ENCODE assay signal across 12 cellular contexts in the genomic region with DNA sequence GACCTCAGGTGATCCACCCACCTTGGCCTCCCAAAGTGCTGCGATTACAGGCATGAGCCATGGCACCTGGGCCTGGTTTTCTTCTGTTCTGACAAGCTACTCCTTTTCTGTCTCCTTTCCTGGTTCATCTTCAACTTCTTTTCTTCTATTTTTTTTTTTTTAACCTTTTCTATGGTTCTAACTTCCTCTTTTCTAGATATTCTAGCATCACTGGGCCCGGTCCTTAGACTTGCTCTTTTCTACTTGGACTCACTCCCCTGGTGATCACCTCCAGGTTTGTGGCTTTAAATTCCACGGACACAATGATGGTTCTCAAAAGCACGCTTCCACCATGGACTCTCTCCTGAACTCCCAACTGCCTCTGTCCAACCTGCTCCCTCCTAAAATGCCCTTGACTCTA. TPM values are rescaled to one million over a fixed set of nuclear protein-coding genes. Genes with fewer than 3 reads are reported as not detected.
DNase-seq lines count a peak whose midpoint lies in the region; ATAC-seq and TF ChIP-seq lines count a peak whose summit lies in the region.
"Had no signal": no experiment of that assay in that cellular context is flagged by ENCODE, and none has a peak within 500 bp of the region (broad histone marks: within the 10 kb centered on the region; RNA-seq: fewer than 3 reads in every experiment).

No MANE protein-coding gene starts in this region.

- ATAC-seq in activated T-cell treated with anti-CD3 and anti-CD28 coated beads, Interleukin-2, amount 50 U/mL, for 72 hours (replicated peaks in 1 of 2): no peak
- ATAC-seq in activated CD8-positive, alpha-beta T cell treated with anti-CD3 and anti-CD28 coated beads, Interleukin-2, amount 10 ng/mL, durations not matched to agents 7 days and 5 days: no peak
- no peak for ATAC-seq in HG03457 (IDR thresholded peaks at IDR 0.05; ENCODE audit: unreplicated experiment)
- no peak for ATAC-seq in HG03439 (IDR thresholded peaks at IDR 0.05; ENCODE audit: unreplicated experiment)

- H3K27ac Mint-ChIP-seq in activated T-cell treated with anti-CD3 and anti-CD28 coated beads, Interleukin-2, amount 50 U/mL, for 72 hours: peak overlapping the region; percentile 96
- peak overlapping the region; percentile 98 for H3K27ac Mint-ChIP-seq in activated CD8-positive, alpha-beta T cell treated with anti-CD3 and anti-CD28 coated beads, Interleukin-2, amount 10 ng/mL, durations not matched to agents 7 days and 5 days
- H3K27ac Mint-ChIP-seq in nephron: peak overlapping the region in 1 of 3 experiments; percentile 88

- H2AFZ ChIP-seq in Karpas-422 (ENCODE audit: low read length): no peak overlapping the region

- peak overlapping the region; percentile 41; the same call in 1 of the 2 replicates for H3K27ac ChIP-seq in Karpas-422 (ENCODE audit: low read length)

- peak overlapping the region; percentile 89 for H3K4me3 ChIP-seq in Karpas-422 (ENCODE audit: low read length)

- peaks cover 14 to 19% of the 10 kb centered on the region in 2 donors for H3K36me3 Mint-ChIP-seq in activated T-cell treated with anti-CD3 and anti-CD28 coated beads, Interleukin-2, amount 50 U/mL, for 72 hours (ENCODE audit: insufficient read depth in 2 of 2)
- peaks cover 57% of the 10 kb centered on the region for H3K36me3 Mint-ChIP-seq in activated CD8-positive, alpha-beta T cell treated with anti-CD3 and anti-CD28 coated beads, Interleukin-2, amount 10 ng/mL, durations not matched to agents 7 days and 5 days (ENCODE audit: low read depth)
- peaks cover 33% of the 10 kb centered on the region for H3K36me3 Mint-ChIP-seq in nephron (ENCODE audit: low read depth)

- H3K36me3 ChIP-seq in Karpas-422 (ENCODE audit: insufficient read depth, low read length): peaks cover 7% of the 10 kb centered on the region

- DNase-seq in activated T-cell treated with anti-CD3 and anti-CD28 coated beads, Interleukin-2, amount 50 U/mL, for 72 hours: no peak
- DNase-seq in activated T-cell treated with anti-CD3 and anti-CD28 coated beads, Interleukin-2, amount 50 U/mL, for 1 hour: no peak
- DNase-seq in Karpas-422 (peak; percentile 61), iPS-NIHi11 (ENCODE audit: low spot score) (no peak)
- no peak for DNase-seq in activated CD8-positive, alpha-beta T cell treated with anti-CD3 and anti-CD28 coated beads, Interleukin-2, amount 10 ng/mL, durations not matched to agents 7 days and 5 days
- DNase-seq: foreskin fibroblast, GDM1, NCI-H2029 had no signal

- peak overlapping the region; percentile 7 to 97 for H3K4me3 Mint-ChIP-seq in activated T-cell treated with anti-CD3 and anti-CD28 coated beads, Interleukin-2, amount 50 U/mL, for 72 hours
- H3K4me3 Mint-ChIP-seq in activated CD8-positive, alpha-beta T cell treated with anti-CD3 and anti-CD28 coated beads, Interleukin-2, amount 10 ng/mL, durations not matched to agents 7 days and 5 days: peak overlapping the region; percentile 98
- H3K4me3 Mint-ChIP-seq in nephron: peak overlapping the region in 2 of 3 experiments; percentile 95 to 97

- no peaks in the 10 kb centered on the region for H3K9me2 ChIP-seq in Karpas-422 (replicated peaks; ENCODE audit: insufficient read depth, low read length)

- H3K4me1 Mint-ChIP-seq in activated T-cell treated with anti-CD3 and anti-CD28 coated beads, Interleukin-2, amount 50 U/mL, for 72 hours (ENCODE audit: low read depth): peaks cover 34% of the 10 kb centered on the region
- peaks cover 58% of the 10 kb centered on the region for H3K4me1 Mint-ChIP-seq in activated CD8-positive, alpha-beta T cell treated with anti-CD3 and anti-CD28 coated beads, Interleukin-2, amount 10 ng/mL, durations not matched to agents 7 days and 5 days (ENCODE audit: low read depth)
- peaks cover 15% of the 10 kb centered on the region for H3K4me1 Mint-ChIP-seq in nephron

- H3K9ac ChIP-seq in Karpas-422 (ENCODE audit: low read length): peak overlapping the region; percentile 89

- H4K20me1 ChIP-seq in Karpas-422 (ENCODE audit: insufficient read depth, low read depth, low read length): no peaks in the 10 kb centered on the region

- POLR2A ChIA-PET in activated CD8-positive, alpha-beta T cell treated with anti-CD3 and anti-CD28 coated beads, Interleukin-2, amount 10 ng/mL, durations not matched to agents 7 days and 5 days (lab: Charles Lee): no interaction called here

- TF ChIP-seq CTCF in nephron (IDR thresholded peaks at IDR 0.05; ENCODE audit: unreplicated experiment in 3 of 3): no peak

- no peaks in the 10 kb centered on the region for H3K27me3 ChIP-seq in Karpas-422 (ENCODE audit: low read length)

- H3K27me3 Mint-ChIP-seq in activated T-cell treated with anti-CD3 and anti-CD28 coated beads, Interleukin-2, amount 50 U/mL, for 72 hours (ENCODE audit: low read depth): no peaks in the 10 kb centered on the region
- H3K27me3 Mint-ChIP-seq in activated CD8-positive, alpha-beta T cell treated with anti-CD3 and anti-CD28 coated beads, Interleukin-2, amount 10 ng/mL, durations not matched to agents 7 days and 5 days (ENCODE audit: low read depth): no peaks in the 10 kb centered on the region
- peaks cover 4% of the 10 kb centered on the region for H3K27me3 Mint-ChIP-seq in nephron (ENCODE audit: low read depth)

- H3K4me2 ChIP-seq in Karpas-422 (ENCODE audit: low read depth, low read length, poor library complexity, severe bottlenecking): peak overlapping the region; percentile 93

- H3K79me2 ChIP-seq in Karpas-422 (ENCODE audit: low read length): peaks cover 76% of the 10 kb centered on the region

- peaks cover 28% of the 10 kb centered on the region for H3K4me1 ChIP-seq in Karpas-422 (ENCODE audit: low read length)

- peaks cover 0 to 2% of the 10 kb centered on the region in 2 donors for H3K9me3 Mint-ChIP-seq in activated T-cell treated with anti-CD3 and anti-CD28 coated beads, Interleukin-2, amount 50 U/mL, for 72 hours
- H3K9me3 Mint-ChIP-seq in activated CD8-positive, alpha-beta T cell treated with anti-CD3 and anti-CD28 coated beads, Interleukin-2, amount 10 ng/mL, durations not matched to agents 7 days and 5 days (ENCODE audit: insufficient read depth): no peaks in the 10 kb centered on the region
- peaks cover 13% of the 10 kb centered on the region for H3K9me3 Mint-ChIP-seq in nephron

- CTCF ChIA-PET in activated CD8-positive, alpha-beta T cell treated with anti-CD3 and anti-CD28 coated beads, Interleukin-2, amount 10 ng/mL, durations not matched to agents 7 days and 5 days (lab: Charles Lee): no interaction called here

- no peaks in the 10 kb centered on the region for H3K9me3 ChIP-seq in Karpas-422 (ENCODE audit: low read length)

RNA-seq across cellular contexts. Expression of a gene that starts 2.0 kb away (rescaled TPM):
- total RNA-seq in activated T-cell treated with anti-CD3 and anti-CD28 coated beads, Interleukin-2, amount 50 U/mL, for 72 hours: 10 to 100 TPM; 30.1 to 42.9 TPM
- total RNA-seq in Karpas-422 (2014; rRNA removed; shearing (Covaris generic); ENCODE audit: low replicate concordance): 24.9 and 29.3 TPM in 2 replicates
- total RNA-seq in activated CD8-positive, alpha-beta T cell treated with anti-CD3 and anti-CD28 coated beads, Interleukin-2, amount 10 ng/mL, durations not matched to agents 7 days and 5 days: 100 to 1,000 TPM; 113 to 117 TPM

RNA-seq across cellular contexts. Expression of a gene that starts 33.7 kb away (rescaled TPM):
- not detected for total RNA-seq in activated T-cell treated with anti-CD3 and anti-CD28 coated beads, Interleukin-2, amount 50 U/mL, for 72 hours
- not detected in 2 replicates for total RNA-seq in Karpas-422 (2014; rRNA removed; shearing (Covaris generic); ENCODE audit: low replicate concordance)
- not detected for total RNA-seq in activated CD8-positive, alpha-beta T cell treated with anti-CD3 and anti-CD28 coated beads, Interleukin-2, amount 10 ng/mL, durations not matched to agents 7 days and 5 days
- total RNA-seq: T-helper 1 cell treated with Interleukin-12 subunit alpha and Interleukin-12 subunit beta and Interleukin-4 antibody, amounts not matched to agents 30 ng/mL and 1 ng/mL, for 36 hours had no signal

RNA-seq across cellular contexts. Expression of a gene that starts 41.5 kb away (rescaled TPM):
- total RNA-seq in activated T-cell treated with anti-CD3 and anti-CD28 coated beads, Interleukin-2, amount 50 U/mL, for 72 hours: 10 to 100 TPM; 34.0 to 39.7 TPM
- total RNA-seq in Karpas-422 (2014; rRNA removed; shearing (Covaris generic); ENCODE audit: low replicate concordance): 20.8 and 31.0 TPM in 2 replicates
- 10 to 100 TPM; 35.1 to 36.0 TPM for total RNA-seq in activated CD8-positive, alpha-beta T cell treated with anti-CD3 and anti-CD28 coated beads, Interleukin-2, amount 10 ng/mL, durations not matched to agents 7 days and 5 days
